In the genomic region with DNA sequence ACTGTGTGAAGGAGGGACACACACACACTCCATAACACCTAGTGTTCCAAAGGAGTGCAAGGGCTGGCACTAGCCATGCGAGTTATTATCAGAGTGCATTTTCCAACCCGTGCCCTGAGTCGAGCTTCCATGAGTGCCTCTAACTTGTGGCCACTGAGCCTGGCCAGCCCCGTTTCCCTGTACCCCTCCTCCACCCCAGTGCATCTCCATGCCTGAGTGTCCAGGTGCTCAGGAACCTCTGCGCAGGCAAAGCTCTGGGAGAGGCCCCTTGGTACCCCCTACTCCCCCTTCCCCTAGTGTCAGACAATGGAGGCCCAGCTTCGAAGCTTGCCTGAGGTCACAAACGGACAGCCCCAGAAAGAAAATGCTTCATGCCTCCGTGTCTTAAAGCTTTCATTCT, we compare ENCODE assay signal across 1 cellular context.
TF ChIP-seq lines count a peak whose summit lies in the region.

No MANE protein-coding gene starts in this region.

TF ChIP-seq in IMR-90, 13 proteins besides CTCF, POLR2A, EP300 and RAD21 (continued from another document):
- TF ChIP-seq, protein P1, sequence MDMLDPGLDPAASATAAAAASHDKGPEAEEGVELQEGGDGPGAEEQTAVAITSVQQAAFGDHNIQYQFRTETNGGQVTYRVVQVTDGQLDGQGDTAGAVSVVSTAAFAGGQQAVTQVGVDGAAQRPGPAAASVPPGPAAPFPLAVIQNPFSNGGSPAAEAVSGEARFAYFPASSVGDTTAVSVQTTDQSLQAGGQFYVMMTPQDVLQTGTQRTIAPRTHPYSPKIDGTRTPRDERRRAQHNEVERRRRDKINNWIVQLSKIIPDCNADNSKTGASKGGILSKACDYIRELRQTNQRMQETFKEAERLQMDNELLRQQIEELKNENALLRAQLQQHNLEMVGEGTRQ (IDR thresholded peaks at IDR 0.05; ENCODE audit: low read depth, low read length) = no peak
- TF ChIP-seq RCOR1 (IDR thresholded peaks at IDR 0.05; ENCODE audit: insufficient replicate concordance, low read length) = no peak
- TF ChIP-seq MAZ (IDR thresholded peaks at IDR 0.05; ENCODE audit: borderline replicate concordance, low read depth, low read length) = no peak
- no peak for TF ChIP-seq RFX5 (IDR thresholded peaks at IDR 0.05; ENCODE audit: low read depth, low read length)
- no peak for TF ChIP-seq CEBPB (IDR thresholded peaks at IDR 0.05; ENCODE audit: low read depth, low read length)
- no peak for TF ChIP-seq MAFK (IDR thresholded peaks at IDR 0.05; ENCODE audit: low read depth, low read length)
- TF ChIP-seq CHD1 (IDR thresholded peaks at IDR 0.05; ENCODE audit: low read depth, low read length) = no peak
- no peak for TF ChIP-seq MXI1 (IDR thresholded peaks at IDR 0.05; ENCODE audit: borderline replicate concordance, low read depth, low read length)
- TF ChIP-seq, protein P2, sequence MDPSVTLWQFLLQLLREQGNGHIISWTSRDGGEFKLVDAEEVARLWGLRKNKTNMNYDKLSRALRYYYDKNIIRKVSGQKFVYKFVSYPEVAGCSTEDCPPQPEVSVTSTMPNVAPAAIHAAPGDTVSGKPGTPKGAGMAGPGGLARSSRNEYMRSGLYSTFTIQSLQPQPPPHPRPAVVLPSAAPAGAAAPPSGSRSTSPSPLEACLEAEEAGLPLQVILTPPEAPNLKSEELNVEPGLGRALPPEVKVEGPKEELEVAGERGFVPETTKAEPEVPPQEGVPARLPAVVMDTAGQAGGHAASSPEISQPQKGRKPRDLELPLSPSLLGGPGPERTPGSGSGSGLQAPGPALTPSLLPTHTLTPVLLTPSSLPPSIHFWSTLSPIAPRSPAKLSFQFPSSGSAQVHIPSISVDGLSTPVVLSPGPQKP (IDR thresholded peaks at IDR 0.05; ENCODE audit: borderline replicate concordance, low read depth, low read length) = no peak
- no peak for TF ChIP-seq NFE2L2 (IDR thresholded peaks at IDR 0.05; ENCODE audit: low read depth, low read length)
- no peak for TF ChIP-seq FOS (IDR thresholded peaks at IDR 0.05; ENCODE audit: low read depth, low read length)
